1 cellular context compared by ENCODE assay signal in genomic region chr5:173623296-173623771, GRCh38.
A peak's percentile ranks its signal among the peaks of the same experiment; 100 is the strongest.
TF ChIP-seq lines count a peak whose summit lies in the region.

No MANE protein-coding gene starts in this region.

TF ChIP-seq in HepG2, 621 proteins besides CTCF, POLR2A, EP300 and RAD21 (continued from another document and continues in another):
- TF ChIP-seq AHDC1 (CRISPR knock-in tag; IDR thresholded peaks at IDR 0.05; ENCODE audit: borderline replicate concordance), result peak; percentile 78; the same call in 1 of the 2 replicates
- TF ChIP-seq ZBTB33 (CRISPR knock-in tag; IDR thresholded peaks at IDR 0.05), result 0 out of 2 replicates have a peak, but pooled peaks have one; percentile 12
- no peak for TF ChIP-seq POLR2AphosphoS2 (IDR thresholded peaks at IDR 0.05; ENCODE audit: low read depth, low read length)
- TF ChIP-seq HDAC1 (CRISPR knock-in tag; IDR thresholded peaks at IDR 0.05), result peak; percentile 67
- TF ChIP-seq DNMT1 (CRISPR knock-in tag; IDR thresholded peaks at IDR 0.05), result no peak
- peak; percentile 72 for TF ChIP-seq SPEN (CRISPR knock-in tag; IDR thresholded peaks at IDR 0.05; ENCODE audit: low read depth)
- TF ChIP-seq ZNF772 (CRISPR knock-in tag; IDR thresholded peaks at IDR 0.05), result 0 out of 2 replicates have a peak, but pooled peaks have one; percentile 48
- TF ChIP-seq RXRB (CRISPR knock-in tag; IDR thresholded peaks at IDR 0.05; ENCODE audit: borderline replicate concordance), result peak; percentile 65; the same call in 1 of the 2 replicates
- TF ChIP-seq HOXA5 (CRISPR knock-in tag; IDR thresholded peaks at IDR 0.05), result peak; percentile 70; the same call in 1 of the 2 replicates
- TF ChIP-seq MAX (IDR thresholded peaks at IDR 0.05), result 0 out of 2 replicates have a peak, but pooled peaks have one; percentile 27
- peak; percentile 63; the same call in 1 of the 2 replicates for TF ChIP-seq ARNTL (CRISPR knock-in tag; IDR thresholded peaks at IDR 0.05)
- TF ChIP-seq ZBTB2 (CRISPR knock-in tag; IDR thresholded peaks at IDR 0.05; ENCODE audit: low read depth), result no peak
- peak; percentile 89; the same call in 1 of the 2 replicates for TF ChIP-seq PITX1 (CRISPR knock-in tag; IDR thresholded peaks at IDR 0.05)
- peak; percentile 43; the same call in 1 of the 2 replicates for TF ChIP-seq KDM4B (CRISPR knock-in tag; IDR thresholded peaks at IDR 0.05)
- 0 out of 2 replicates have a peak, but pooled peaks have one; percentile 24 for TF ChIP-seq ZNF746 (CRISPR knock-in tag; IDR thresholded peaks at IDR 0.05)
- 0 out of 2 replicates have a peak, but pooled peaks have one; percentile 16 for TF ChIP-seq ZNF878 (CRISPR knock-in tag; IDR thresholded peaks at IDR 0.05)
- peak; percentile 79 for TF ChIP-seq HNF1B (CRISPR knock-in tag; IDR thresholded peaks at IDR 0.05)
- TF ChIP-seq SOX13 (IDR thresholded peaks at IDR 0.05), result no peak
- TF ChIP-seq SOX13 (CRISPR knock-in tag; conservative IDR thresholded peaks at IDR 0.05 in 1 of 2, IDR thresholded peaks at IDR 0.05 in 1 of 2), result peak in 1 of 2 experiments; percentile 89; a peak in 2 of 4 replicates
- TF ChIP-seq MLXIP (CRISPR knock-in tag; IDR thresholded peaks at IDR 0.05; ENCODE audit: borderline replicate concordance), result peak; percentile 98
- peak; percentile 72; the same call in 1 of the 2 replicates for TF ChIP-seq ISL2 (CRISPR knock-in tag; IDR thresholded peaks at IDR 0.05)
- peak; percentile 50; the same call in 1 of the 2 replicates for TF ChIP-seq ZBTB43 (CRISPR knock-in tag; conservative IDR thresholded peaks at IDR 0.05)
- TF ChIP-seq NR2F2 (IDR thresholded peaks at IDR 0.05; ENCODE audit: borderline replicate concordance, low read depth), result peak; percentile 46; the same call in 1 of the 2 replicates
- peak; percentile 85 for TF ChIP-seq ZMYM2 (CRISPR knock-in tag; IDR thresholded peaks at IDR 0.05)
- 0 out of 2 replicates have a peak, but pooled peaks have one; percentile 17 for TF ChIP-seq HMG20A (CRISPR knock-in tag; IDR thresholded peaks at IDR 0.05; ENCODE audit: borderline replicate concordance)
- no peak for TF ChIP-seq U2AF2 (IDR thresholded peaks at IDR 0.05; ENCODE audit: low read depth, low read length)
- peak; percentile 94; the same call in 1 of the 2 replicates for TF ChIP-seq KLF12 (CRISPR knock-in tag; IDR thresholded peaks at IDR 0.05; ENCODE audit: borderline replicate concordance)
- peak; percentile 92 for TF ChIP-seq PAXIP1 (CRISPR knock-in tag; conservative IDR thresholded peaks at IDR 0.05)
- TF ChIP-seq SALL1 (CRISPR knock-in tag; IDR thresholded peaks at IDR 0.05), result peak; percentile 99
- peak; percentile 55; the same call in 1 of the 2 replicates for TF ChIP-seq ZNF430 (CRISPR knock-in tag; IDR thresholded peaks at IDR 0.05)
- TF ChIP-seq HOXA9 (CRISPR knock-in tag; IDR thresholded peaks at IDR 0.05; ENCODE audit: borderline replicate concordance), result no peak
- TF ChIP-seq ZSCAN31 (CRISPR knock-in tag; IDR thresholded peaks at IDR 0.05; ENCODE audit: low read depth), result 0 out of 2 replicates have a peak, but pooled peaks have one; percentile 37
- TF ChIP-seq MTA1 (CRISPR knock-in tag; IDR thresholded peaks at IDR 0.05; ENCODE audit: borderline replicate concordance), result 0 out of 2 replicates have a peak, but pooled peaks have one; percentile 47
